In the genomic region with DNA sequence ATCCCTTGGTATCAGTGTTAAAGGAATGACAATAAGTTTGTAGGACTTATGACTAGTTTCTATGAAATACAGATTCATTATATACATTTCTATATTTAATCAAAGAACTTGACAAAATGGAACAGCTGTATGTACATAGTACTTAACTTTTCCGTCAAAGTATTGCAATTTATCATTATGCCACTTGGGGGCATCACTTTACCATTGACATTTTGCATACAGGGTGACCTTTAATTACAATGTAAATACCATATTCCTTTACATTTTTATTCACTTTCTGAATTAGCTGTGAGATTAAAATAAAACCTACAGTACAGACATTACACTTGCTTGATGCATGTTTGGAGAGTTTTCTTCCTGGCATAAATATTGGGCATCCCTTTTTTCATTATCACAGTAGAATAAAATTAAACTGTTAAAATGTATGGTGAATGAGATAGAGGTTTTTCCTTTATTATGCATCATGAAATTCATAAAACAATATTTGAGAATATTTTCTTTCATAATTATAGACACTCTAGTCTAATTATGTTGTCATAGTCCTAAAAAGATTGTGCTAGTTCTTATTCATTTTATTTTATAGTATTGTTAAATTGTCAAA, we compare ENCODE assay signal across 8 cellular contexts. TPM values are rescaled to one million over a fixed set of nuclear protein-coding genes. Genes with fewer than 3 reads are reported as not detected.
DNase-seq lines count a peak whose midpoint lies in the region; ATAC-seq, FAIRE-seq and TF ChIP-seq lines count a peak whose summit lies in the region.

No MANE protein-coding gene starts in this region.

- intact Hi-C loops in endothelial cell of umbilical vein (cut with micrococcal nuclease) = loop anchor here (1.0 to 2.0 kb wide), 2 partner anchors 761 to 996 kb away; no protein-coding TSS in a partner anchor

- no peak overlapping the region for H3K4me3 ChIP-seq in AG04449 (ENCODE audit: low read depth, low read length)
- H3K4me3 ChIP-seq in endothelial cell of umbilical vein (replicated peaks in 1 of 3; ENCODE audit: insufficient read depth in 1 of 3, low read depth in 1 of 3, low read length in 3 of 3) = no peak overlapping the region
- no peak overlapping the region for H3K4me3 ChIP-seq in osteoblast (ENCODE audit: insufficient read depth, low read length)

- H3K27me3 ChIP-seq in endothelial cell of umbilical vein (ENCODE audit: control insufficient read depth in 2 of 2, insufficient read depth in 2 of 2, low read length in 2 of 2) (no peaks in the 10 kb centered on the region), osteoblast (ENCODE audit: insufficient read depth, low read length) (no peaks in the 10 kb centered on the region)

- H3K9me3 ChIP-seq in endothelial cell of umbilical vein (replicated peaks; ENCODE audit: control insufficient read depth, insufficient read depth, low read length) = no peaks in the 10 kb centered on the region
- no peaks in the 10 kb centered on the region for H3K9me3 ChIP-seq in osteoblast (ENCODE audit: low read depth, low read length)

- peak; percentile 40 for TF ChIP-seq CTCF in AG04449 (IDR thresholded peaks at IDR 0.05; ENCODE audit: insufficient read depth, low read length, missing control alignments)
- TF ChIP-seq CTCF in endothelial cell of umbilical vein (IDR thresholded peaks at IDR 0.05; ENCODE audit: extremely low read depth in 1 of 2, insufficient read depth in 1 of 2, low read depth in 1 of 2, low read length in 2 of 2) = peak; percentile 32
- TF ChIP-seq CTCF in osteoblast (IDR thresholded peaks at IDR 0.05; ENCODE audit: extremely low read depth, low read depth, low read length) = peak; percentile 62

- TF ChIP-seq POLR2A in endothelial cell of umbilical vein (IDR thresholded peaks at IDR 0.05; ENCODE audit: low read depth, low read length) = no peak

- CTCF ChIA-PET in AG04449 (lab: Yijun Ruan, JAX) (interaction anchor here (0.7 to 2.3 kb wide), 19 partner anchors 14 to 1403 kb away, joined by 3 to 10 read pairs (median 5); a partner anchor contains a TSS), endothelial cell of umbilical vein (lab: Charles Lee) (interaction anchor here (0.7 to 3.0 kb wide), 21 partner anchors 9 to 1001 kb away, joined by 3 to 42 read pairs (median 4); a partner anchor contains a TSS)

- POLR2A ChIA-PET in AG04449 (lab: Yijun Ruan, JAX) = no interaction called here
- POLR2A ChIA-PET in endothelial cell of umbilical vein (lab: Charles Lee) = interaction anchor here (0.7 kb wide), 1 partner anchor 992 kb away, joined by 3 read pairs; no protein-coding TSS in a partner anchor

- FAIRE-seq in G401.6 (lab: Jason Lieb, UNC) (peak; percentile 94), endothelial cell of umbilical vein (lab: Jason Lieb, UNC) (peak; percentile 73)

- H3K9ac ChIP-seq in endothelial cell of umbilical vein (replicated peaks; ENCODE audit: extremely low read depth, insufficient read depth, low read length) = no peak overlapping the region

- H4K20me1 ChIP-seq in endothelial cell of umbilical vein (replicated peaks; ENCODE audit: control insufficient read depth, extremely low read depth, insufficient read depth, low read length) (no peaks in the 10 kb centered on the region), osteoblast (ENCODE audit: insufficient read depth, low read length) (no peaks in the 10 kb centered on the region)

- no peaks in the 10 kb centered on the region for H3K9me1 ChIP-seq in endothelial cell of umbilical vein (replicated peaks; ENCODE audit: control insufficient read depth, extremely low read depth, insufficient read depth, low read length)

- dilution Hi-C loops in endothelial cell of umbilical vein (cut with MboI; ENCODE audit: extremely low pct_ligation_motif_present, low sequenced_read_pairs) = no loop called here

- no peak overlapping the region for H2AFZ ChIP-seq in endothelial cell of umbilical vein (ENCODE audit: low read depth, low read length)
- no peak overlapping the region for H2AFZ ChIP-seq in osteoblast (ENCODE audit: low read length)

- H3K4me1 ChIP-seq in endothelial cell of umbilical vein (ENCODE audit: control insufficient read depth, extremely low read depth, insufficient read depth, low read length) = no peaks in the 10 kb centered on the region
- peaks cover 14% of the 10 kb centered on the region for H3K4me1 ChIP-seq in osteoblast (ENCODE audit: insufficient read depth, low read length)

- H3K27ac ChIP-seq in endothelial cell of umbilical vein (ENCODE audit: insufficient read depth, low read depth, low read length) (no peak overlapping the region), osteoblast (ENCODE audit: low read depth, low read length) (no peak overlapping the region)

- H3K4me2 ChIP-seq in endothelial cell of umbilical vein (ENCODE audit: insufficient read depth, low read length) (no peak overlapping the region), osteoblast (ENCODE audit: insufficient read depth, low read length) (no peak overlapping the region)

- no peak for DNase-seq in AG04449 (ENCODE audit: low read depth, low spot score)
- DNase-seq in HT1080 (ENCODE audit: low read depth) = peak; percentile 28
- DNase-seq in RPMI8226 = peak; percentile 60
- peak; percentile 75 for DNase-seq in endothelial cell of umbilical vein (ENCODE audit: low read depth, low spot score)
- DNase-seq in osteoblast (ENCODE audit: insufficient read length, low spot score, missing footprints) = peak; percentile 65
- DNase-seq in NCI-H226 = no peak

- ATAC-seq in GM21619 (IDR thresholded peaks at IDR 0.05; ENCODE audit: unreplicated experiment) = no peak

- no TSS peak for BruUV-seq in endothelial cell of umbilical vein (replicated peaks; lab: Mats Ljungman, UMichigan)

- no peaks in the 10 kb centered on the region for H3K79me2 ChIP-seq in endothelial cell of umbilical vein (ENCODE audit: control insufficient read depth, insufficient read depth, low read length)
- no peaks in the 10 kb centered on the region for H3K79me2 ChIP-seq in osteoblast (ENCODE audit: insufficient read depth, low read length)

- no peaks in the 10 kb centered on the region for H3K36me3 ChIP-seq in endothelial cell of umbilical vein (ENCODE audit: control insufficient read depth in 2 of 2, extremely low read depth in 1 of 2, insufficient read depth in 2 of 2, low read length in 2 of 2)
- H3K36me3 ChIP-seq in osteoblast (ENCODE audit: insufficient read depth, low read length) = no peaks in the 10 kb centered on the region

TF ChIP-seq in endothelial cell of umbilical vein, 7 proteins besides CTCF, POLR2A, EP300 and RAD21:
- TF ChIP-seq, protein P1, sequence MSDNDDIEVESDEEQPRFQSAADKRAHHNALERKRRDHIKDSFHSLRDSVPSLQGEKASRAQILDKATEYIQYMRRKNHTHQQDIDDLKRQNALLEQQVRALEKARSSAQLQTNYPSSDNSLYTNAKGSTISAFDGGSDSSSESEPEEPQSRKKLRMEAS (IDR thresholded peaks at IDR 0.05; ENCODE audit: insufficient read depth, insufficient read length) = no peak

RNA-seq across cellular contexts. Expression of a gene that starts 6.9 kb away (rescaled TPM):
- total RNA-seq in HT1080 (2014; rRNA removed; shearing (Covaris generic)) = 2.8 TPM in 2 replicates
- 2.2 and 2.6 TPM in 2 replicates for polyA plus RNA-seq in HT1080 (2015; cell fraction: cytosol; rRNA removed)
- polyA plus RNA-seq in HT1080 (2015; cell fraction: nucleus; rRNA removed) = 4.4 and 5.1 TPM in 2 replicates
- total RNA-seq in endothelial cell of umbilical vein (3.1 and 4.3 TPM in 2 replicates), osteoblast (14.5 and 20.9 TPM in 2 replicates)
- 0.92 and 1.7 TPM in 2 replicates for polyA plus RNA-seq in endothelial cell of umbilical vein
- polyA plus RNA-seq in endothelial cell of umbilical vein (2011; cell fraction: cytosol; rRNA removed) = 1.6 and 1.7 TPM in 2 replicates
- 3.3 and 3.8 TPM in 2 replicates for polyA plus RNA-seq in endothelial cell of umbilical vein (2011; cell fraction: nucleus; rRNA removed)
- 1.4 TPM in 2 replicates for polyA plus RNA-seq in endothelial cell of umbilical vein (2012)
- polyA minus RNA-seq in endothelial cell of umbilical vein = 2.0 and 5.5 TPM in 2 replicates
- polyA minus RNA-seq in endothelial cell of umbilical vein (2011; cell fraction: cytosol; rRNA and poly(A)+ RNA removed) = 1.6 TPM
- polyA minus RNA-seq in endothelial cell of umbilical vein (2011; cell fraction: nucleus; rRNA and poly(A)+ RNA removed) = 8.4 and 9.9 TPM in 2 replicates

RNA-seq across cellular contexts. Expression of a gene that starts 7.0 kb away (rescaled TPM):
- 12.9 and 19.5 TPM in 2 replicates for total RNA-seq in HT1080 (2014; rRNA removed; shearing (Covaris generic))
- 10.0 and 11.3 TPM in 2 replicates for polyA plus RNA-seq in HT1080 (2015; cell fraction: cytosol; rRNA removed)
- 15.9 and 17.1 TPM in 2 replicates for polyA plus RNA-seq in HT1080 (2015; cell fraction: nucleus; rRNA removed)
- total RNA-seq in endothelial cell of umbilical vein = 5.8 and 6.7 TPM in 2 replicates
- 4.1 and 4.4 TPM in 2 replicates for polyA plus RNA-seq in endothelial cell of umbilical vein
- 3.9 and 4.2 TPM in 2 replicates for polyA plus RNA-seq in endothelial cell of umbilical vein (2011; cell fraction: cytosol; rRNA removed)
- polyA plus RNA-seq in endothelial cell of umbilical vein (2011; cell fraction: nucleus; rRNA removed) = 5.6 and 6.4 TPM in 2 replicates
- 3.6 and 5.3 TPM in 2 replicates for polyA plus RNA-seq in endothelial cell of umbilical vein (2012)
- 8.0 and 15.7 TPM in 2 replicates for polyA minus RNA-seq in endothelial cell of umbilical vein
- polyA minus RNA-seq in endothelial cell of umbilical vein (2011; cell fraction: cytosol; rRNA and poly(A)+ RNA removed) = 3.0 TPM
- 14.7 and 15.0 TPM in 2 replicates for polyA minus RNA-seq in endothelial cell of umbilical vein (2011; cell fraction: nucleus; rRNA and poly(A)+ RNA removed)
- total RNA-seq in osteoblast = 9.8 and 12.1 TPM in 2 replicates

Comparison
In these comparisons a context has a peak if more than half of its experiments do, and no peak if none do; other contexts are left out.
1. DNase-seq: peak in HT1080 (single experiment), RPMI8226 (single experiment), endothelial cell of umbilical vein (single experiment) and osteoblast (single experiment); none in AG04449 (single experiment) and NCI-H226 (single experiment).
2. Peak in every context shown above with its lines, with median percentiles within 50 percentile points of each other: CTCF ChIP-seq.